Comparison of ENCODE assay signal across 21 cellular contexts in the genomic region with DNA sequence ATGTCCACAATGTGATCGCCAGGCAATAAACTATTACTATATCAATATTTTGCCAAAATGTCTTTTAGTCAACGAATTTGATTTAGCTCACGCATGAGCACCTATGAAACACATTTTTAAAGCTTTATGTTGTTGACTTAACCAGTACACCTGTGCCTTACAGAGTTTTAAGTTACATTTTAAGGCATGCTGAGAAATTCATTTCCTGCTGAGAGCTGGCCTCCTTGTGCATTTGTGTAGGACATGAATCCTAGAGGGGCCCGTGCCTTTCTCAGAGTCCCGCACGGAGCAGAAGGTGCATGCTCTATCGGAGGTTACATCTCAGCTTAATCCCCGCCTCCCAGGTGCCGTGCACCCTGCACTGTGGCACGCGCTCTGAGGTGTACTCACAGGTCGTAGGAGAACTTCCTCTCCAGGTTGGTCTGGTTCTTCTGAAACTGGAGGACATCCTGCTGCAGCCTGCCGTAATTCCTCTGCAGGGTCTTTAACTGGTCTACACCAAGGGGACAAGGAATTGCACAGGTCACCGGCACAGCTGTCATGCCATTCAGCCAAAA. TPM values are rescaled to one million over a fixed set of nuclear protein-coding genes. Genes with fewer than 3 reads are reported as not detected.
A peak's percentile ranks its signal among the peaks of the same experiment; 100 is the strongest.
DNase-seq lines count a peak whose midpoint lies in the region; ATAC-seq and TF ChIP-seq lines count a peak whose summit lies in the region.
"Had no signal": no experiment of that assay in that cellular context is flagged by ENCODE, and none has a peak within 500 bp of the region (broad histone marks: within the 10 kb centered on the region; RNA-seq: fewer than 3 reads in every experiment).

No MANE protein-coding gene starts in this region.

- H2BK20ac ChIP-seq in H9 (ENCODE audit: low read depth, low read length, poor library complexity, severe bottlenecking), result no peak overlapping the region

- no CpG with 5 or more reads among the region's 14 CpGs for WGBS in H9 (ENCODE audit: extremely low coverage, insufficient read length, low lambda C conversion rate)

- H3K4me3 ChIP-seq in mucosa of descending colon, result no peak overlapping the region
- no peak overlapping the region for H3K4me3 ChIP-seq in upper lobe of right lung
- H3K4me3 ChIP-seq: BLaER1, SK-N-MC had no signal

- H3K4me1 Mint-ChIP-seq in H9 (no peaks in the 10 kb centered on the region), WTC11 (0 out of 2 replicates have a peak, but pooled peaks cover 3% of the 10 kb centered on the region)
- H3K4me1 Mint-ChIP-seq: CD4-positive, alpha-beta memory T cell had no signal

- H3K4me3 Mint-ChIP-seq in H9, result no peak overlapping the region
- no peak overlapping the region for H3K4me3 Mint-ChIP-seq in WTC11
- H3K4me3 Mint-ChIP-seq: CD4-positive, alpha-beta memory T cell had no signal

- in situ Hi-C loops in ACHN (cut with HindIII; ENCODE audit: low pct_ligation_motif_present, low pct_unique_long_range_greater_than_20kb, low sequenced_read_pairs), result no loop called here

- DNase-seq in H9 (no peak), WTC11 (ENCODE audit: low spot score) (no peak), mucosa of descending colon (peak in 2 of 3 donors; percentile 40 to 64), upper lobe of right lung (peak; percentile 54), DMS 273 (lab: John Stamatoyannopoulos, UW; ENCODE audit: unreplicated experiment) (no peak), occipital lobe (lab: John Stamatoyannopoulos, UW) (no peak), ACHN (no peak)
- DNase-seq: Caco-2; CD4-positive, alpha-beta memory T cell; DND-41; IMR-90; NCI-H1436; NCI-H187 treated with DMSO at 0.1 percent for 48 hours; NCI-H2107; NCI-H446 treated with DMSO at 0.1 percent for 48 hours; NCI-H69; SHP77 treated with DMSO at 0.1 percent for 48 hours; SW 1271 had no signal

- CTCF ChIA-PET in WTC11 (lab: Charles Lee), result interaction anchor here (0.6 to 1.6 kb wide), 4 partner anchors 31 to 238 kb away, joined by 3 to 5 read pairs (median 3); no protein-coding TSS in a partner anchor

- no peak overlapping the region for H4K91ac ChIP-seq in H9 (ENCODE audit: insufficient read length, low read depth, low read length)

- H3K4me1 ChIP-seq in H9 (ENCODE audit: insufficient read depth, low read length) (no peaks in the 10 kb centered on the region), mucosa of descending colon (ENCODE audit: low read depth) (no peaks in the 10 kb centered on the region), upper lobe of right lung (no peaks in the 10 kb centered on the region)
- H3K4me1 ChIP-seq: BLaER1, Caco-2 had no signal

- H3K23me2 ChIP-seq in H9 (ENCODE audit: insufficient read length, low read depth, low read length, poor library complexity, severe bottlenecking), result no peaks in the 10 kb centered on the region

- no peaks in the 10 kb centered on the region for H3K79me2 ChIP-seq in H9 (ENCODE audit: insufficient read depth, low read length)

- no peak overlapping the region for H3K4ac ChIP-seq in H9 (ENCODE audit: low read depth, low read length)

- no peak overlapping the region for H2BK5ac ChIP-seq in H9 (ENCODE audit: insufficient read length, low read length)

- H3T11ph ChIP-seq in H9 (ENCODE audit: low read length), result no peak overlapping the region

- no peak overlapping the region for H2AK5ac ChIP-seq in H9 (ENCODE audit: insufficient read length, low read length)

- H2BK15ac ChIP-seq in H9 (ENCODE audit: low read depth, low read length), result no peak overlapping the region

- no peak overlapping the region for H4K5ac ChIP-seq in H9 (ENCODE audit: insufficient read length, low read depth, low read length)

- no peaks in the 10 kb centered on the region for H4K20me1 ChIP-seq in H9 (ENCODE audit: control insufficient read depth, insufficient read depth, insufficient read length)
- H4K20me1 ChIP-seq: BLaER1 had no signal

- H4K8ac ChIP-seq in H9 (replicated peaks; ENCODE audit: insufficient read length, low read depth, low read length), result no peak overlapping the region

- H3K4me2 ChIP-seq in H9 (ENCODE audit: insufficient read depth, insufficient read length, low read length), result no peak overlapping the region
- H3K4me2 ChIP-seq: BLaER1 had no signal

- H3K27me3 Mint-ChIP-seq in H9 (ENCODE audit: low read depth) (no peaks in the 10 kb centered on the region), WTC11 (ENCODE audit: low read depth) (no peaks in the 10 kb centered on the region)

- H3K18ac ChIP-seq in H9 (ENCODE audit: insufficient read length, low read depth, low read length), result peak overlapping the region; percentile 47

- H3K27ac ChIP-seq in H9 (ENCODE audit: insufficient read length, low read depth, low read length) (no peak overlapping the region), upper lobe of right lung (no peak overlapping the region)
- H3K27ac ChIP-seq: BLaER1, RWPE1, SK-N-MC had no signal

- no peaks in the 10 kb centered on the region for H3K79me1 ChIP-seq in H9 (ENCODE audit: insufficient read depth, low read depth, low read length, poor library complexity, severe bottlenecking)

- no peak overlapping the region for H2AFZ ChIP-seq in H9 (ENCODE audit: low read length)

- no peak overlapping the region; the same call in 1 of the 2 replicates for H3K14ac ChIP-seq in H9 (ENCODE audit: insufficient read depth, low read length)

- H3K27ac Mint-ChIP-seq in H9 (peak overlapping the region in 2 of 3 experiments; percentile 53 to 85; a peak in 1 of 7 replicates), WTC11 (peak overlapping the region; percentile 13; the same call in 1 of the 2 replicates)
- H3K27ac Mint-ChIP-seq: CD4-positive, alpha-beta memory T cell had no signal

- H3K9me3 ChIP-seq in H9 (ENCODE audit: control insufficient read depth, low read depth, low read length) (no peaks in the 10 kb centered on the region), mucosa of descending colon (no peaks in the 10 kb centered on the region), upper lobe of right lung (no peaks in the 10 kb centered on the region)
- H3K9me3 ChIP-seq: BLaER1, Caco-2 had no signal

- H3K36me3 Mint-ChIP-seq in H9 (ENCODE audit: insufficient read depth in 1 of 3, low read depth in 3 of 3), result peaks cover 0 to 6% (median 1%) of the 10 kb centered on the region in 3 experiments; a peak in 4 of 7 replicates
- peaks cover 11% of the 10 kb centered on the region for H3K36me3 Mint-ChIP-seq in WTC11
- H3K36me3 Mint-ChIP-seq: CD4-positive, alpha-beta memory T cell had no signal

- no peak overlapping the region for H3K56ac ChIP-seq in H9 (ENCODE audit: insufficient read length, low read depth, low read length)

- no peak overlapping the region for H2BK120ac ChIP-seq in H9 (ENCODE audit: low read depth, low read length, poor library complexity, severe bottlenecking)

- no peak overlapping the region for H2BK12ac ChIP-seq in H9 (ENCODE audit: insufficient read length, low read depth, low read length)

- H3K36me3 ChIP-seq in mucosa of descending colon (ENCODE audit: low read depth) (no peaks in the 10 kb centered on the region), upper lobe of right lung (no peaks in the 10 kb centered on the region)

- H3K9ac ChIP-seq in H9 (ENCODE audit: extremely low read depth, insufficient read length, low read length), result no peak overlapping the region
- H3K9ac ChIP-seq: BLaER1 had no signal

- POLR2A ChIA-PET in WTC11 (lab: Charles Lee), result interaction anchor here (0.5 to 1.1 kb wide), 2 partner anchors 28 to 146 kb away, joined by 3 to 13 read pairs; no protein-coding TSS in a partner anchor

- no peaks in the 10 kb centered on the region for H3K27me3 ChIP-seq in H9 (ENCODE audit: insufficient read depth, low read length)
- no peaks in the 10 kb centered on the region for H3K27me3 ChIP-seq in upper lobe of right lung
- H3K27me3 ChIP-seq: BLaER1 had no signal

- ATAC-seq in WTC11 (no peak), mucosa of descending colon (peak; percentile 85), upper lobe of right lung (no peak)

- no peaks in the 10 kb centered on the region; a peak in 1 of 5 replicates for H3K9me3 Mint-ChIP-seq in H9
- H3K9me3 Mint-ChIP-seq in WTC11, result peaks cover 4% of the 10 kb centered on the region; the same call in 1 of the 2 replicates

- H3K23ac ChIP-seq in H9 (ENCODE audit: insufficient read length, low read depth, low read length), result no peak overlapping the region

- no peak for TF ChIP-seq CTCF in H9 (conservative IDR thresholded peaks at IDR 0.05)
- no peak for TF ChIP-seq CTCF in WTC11 (IDR thresholded peaks at IDR 0.05)
- TF ChIP-seq CTCF in mucosa of descending colon (IDR thresholded peaks at IDR 0.05), result no peak
- TF ChIP-seq CTCF in upper lobe of right lung (IDR thresholded peaks at IDR 0.05), result no peak

- intact Hi-C loops in mucosa of descending colon (cut with DNase I, micrococcal nuclease), result no loop called here
- intact Hi-C loops in upper lobe of right lung (cut with DNase I), result no loop called here

TF ChIP-seq in WTC11, 78 proteins besides CTCF, POLR2A, EP300 and RAD21 (continues in another document):
- no peak for TF ChIP-seq IRF1 (CRISPR knock-in tag; IDR thresholded peaks at IDR 0.05)

RNA-seq across cellular contexts. Expression of gene GOLM1, which starts 53.2 kb away (rescaled TPM):
- total RNA-seq in H9 (2021), result 71.0 and 71.6 TPM in 2 replicates
- 75.1 to 81.8 TPM (median 77.3 TPM) in 3 replicates for total RNA-seq in WTC11 (2021)
- 100 to 1,000 TPM; 172 to 414 (median 333) TPM for total RNA-seq in mucosa of descending colon
- total RNA-seq in upper lobe of right lung, result 15.4 TPM
- 75.5 TPM for total RNA-seq in occipital lobe
- total RNA-seq: CD4-positive, alpha-beta memory T cell had no signal

Comparison
In these comparisons a context has a peak if more than half of its experiments do, and no peak if none do; other contexts are left out.
1. DNase-seq: peak in mucosa of descending colon (2 of 3) and upper lobe of right lung (single experiment); none in H9 (single experiment), WTC11 (single experiment), DMS 273 (single experiment), occipital lobe (single experiment) and ACHN (single experiment).